9 cellular contexts compared by ENCODE assay signal in the genomic region with DNA sequence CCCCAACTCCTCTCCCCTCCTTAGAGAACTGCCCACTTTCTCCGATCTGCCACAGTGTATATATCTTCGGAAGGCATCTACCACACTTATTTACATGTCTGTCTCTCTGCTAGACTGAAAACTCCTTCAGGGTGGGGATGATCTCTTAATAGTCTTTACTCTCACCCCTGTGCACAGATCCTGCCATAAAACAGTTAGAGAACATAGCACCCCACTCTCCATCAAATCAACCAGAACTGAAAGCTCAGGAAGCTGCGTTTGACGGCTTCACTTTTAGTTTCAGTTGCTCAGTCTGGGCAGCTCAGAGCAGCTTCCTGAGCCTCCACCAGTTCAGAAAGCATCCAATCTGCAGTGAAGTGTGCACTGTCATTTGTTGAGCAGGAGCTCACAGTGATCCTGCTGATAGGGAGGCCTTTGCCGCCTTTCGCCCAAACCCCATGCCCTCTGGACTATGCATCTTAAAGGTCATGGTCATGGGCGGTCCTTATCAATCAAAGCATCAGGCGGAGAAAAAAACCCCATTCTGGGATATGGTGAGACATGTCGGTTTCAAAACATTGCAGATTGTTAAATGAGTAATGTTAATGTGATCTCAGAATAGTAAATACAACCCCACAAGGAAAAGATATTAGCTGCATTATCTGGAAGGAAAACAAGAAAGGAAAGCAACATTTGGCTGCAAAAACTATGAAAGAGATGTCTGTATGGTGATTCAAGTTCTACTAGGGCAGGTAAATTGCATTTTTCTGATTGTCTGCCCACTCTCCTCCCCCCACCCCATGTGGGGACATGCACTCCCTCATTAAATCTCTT.
A peak's percentile ranks its signal among the peaks of the same experiment; 100 is the strongest.
DNase-seq lines count a peak whose midpoint lies in the region; ATAC-seq lines count a peak whose summit lies in the region.
"Had no signal": no experiment of that assay in that cellular context is flagged by ENCODE, and none has a peak within 500 bp of the region (broad histone marks: within the 10 kb centered on the region; RNA-seq: fewer than 3 reads in every experiment).

No MANE protein-coding gene starts in this region.

- no peak overlapping the region for H3K4me3 ChIP-seq in rectal smooth muscle tissue (ENCODE audit: low read length)

- H3K36me3 Mint-ChIP-seq in effector memory CD8-positive, alpha-beta T cell (ENCODE audit: insufficient read depth), result peaks cover 2% of the 10 kb centered on the region

- H3K9ac ChIP-seq in rectal smooth muscle tissue (ENCODE audit: low read length), result no peak overlapping the region

- peak; percentile 36 for ATAC-seq in GM19372 (IDR thresholded peaks at IDR 0.05; ENCODE audit: low read depth, unreplicated experiment)
- ATAC-seq in HG03432 (IDR thresholded peaks at IDR 0.05; ENCODE audit: unreplicated experiment), result peak; percentile 65
- ATAC-seq in effector memory CD8-positive, alpha-beta T cell (replicated peaks), result peak; percentile 83

- peaks cover 10 to 17% of the 10 kb centered on the region in 2 donors for H3K4me1 Mint-ChIP-seq in effector memory CD8-positive, alpha-beta T cell (ENCODE audit: low read depth in 2 of 2)

- H3K27ac ChIP-seq in rectal smooth muscle tissue (ENCODE audit: low read depth, low read length), result peak overlapping the region; percentile 7

- no peaks in the 10 kb centered on the region for H3K9me3 Mint-ChIP-seq in effector memory CD8-positive, alpha-beta T cell
- H3K9me3 Mint-ChIP-seq: dendritic cell treated with granulocyte-macrophage colony-stimulating factor and Interleukin-4, amounts not matched to agents 40 ng/mL and 50 ng/mL, for 4 days had no signal

- DNase-seq in activated CD4-positive, CD25-positive, alpha-beta regulatory T cell treated with anti-CD3 and anti-CD28 coated beads, Interleukin-2, amount 50 U/mL, for 72 hours, result peak; percentile 61
- peak; percentile 51 to 66 (median 55) for DNase-seq in effector memory CD8-positive, alpha-beta T cell
- DNase-seq in iPS-NIHi7 (ENCODE audit: extremely low spot score) (no peak), occipital lobe (lab: John Stamatoyannopoulos, UW) (no peak), ACHN (no peak)

- in situ Hi-C loops in ACHN (cut with HindIII; ENCODE audit: low pct_ligation_motif_present, low pct_unique_long_range_greater_than_20kb, low sequenced_read_pairs), result no loop called here

- no peaks in the 10 kb centered on the region for H3K36me3 ChIP-seq in rectal smooth muscle tissue (ENCODE audit: control insufficient read depth, insufficient read depth, low read length)

- no peaks in the 10 kb centered on the region for H3K27me3 Mint-ChIP-seq in effector memory CD8-positive, alpha-beta T cell
- H3K27me3 Mint-ChIP-seq: dendritic cell treated with granulocyte-macrophage colony-stimulating factor and Interleukin-4, amounts not matched to agents 40 ng/mL and 50 ng/mL, for 4 days had no signal

- H3K4me1 ChIP-seq in rectal smooth muscle tissue (ENCODE audit: control insufficient read depth, insufficient read depth, low read length), result no peaks in the 10 kb centered on the region

- no peak overlapping the region for H3K4me3 Mint-ChIP-seq in effector memory CD8-positive, alpha-beta T cell
- H3K4me3 Mint-ChIP-seq: dendritic cell treated with granulocyte-macrophage colony-stimulating factor and Interleukin-4, amounts not matched to agents 40 ng/mL and 50 ng/mL, for 4 days had no signal

- H3K27ac Mint-ChIP-seq in effector memory CD8-positive, alpha-beta T cell, result no peak overlapping the region
- H3K27ac Mint-ChIP-seq: dendritic cell treated with granulocyte-macrophage colony-stimulating factor and Interleukin-4, amounts not matched to agents 40 ng/mL and 50 ng/mL, for 4 days had no signal

- no peaks in the 10 kb centered on the region for H3K27me3 ChIP-seq in rectal smooth muscle tissue (ENCODE audit: control insufficient read depth, insufficient read depth, low read length)

Comparison
In these comparisons a context has a peak if more than half of its experiments do, and no peak if none do; other contexts are left out.
1. DNase-seq: peak in activated CD4-positive, CD25-positive, alpha-beta regulatory T cell treated with anti-CD3 and anti-CD28 coated beads, Interleukin-2, amount 50 U/mL, for 72 hours (single experiment) and effector memory CD8-positive, alpha-beta T cell (3 of 3); none in iPS-NIHi7 (single experiment), occipital lobe (single experiment) and ACHN (single experiment).
2. Peak in every context shown above with its lines, with median percentiles within 50 percentile points of each other: ATAC-seq.